ENCODE assay signal across 10 cellular contexts in genomic region chr7:98354511-98355249, GRCh38. TPM values are rescaled to one million over a fixed set of nuclear protein-coding genes. Genes with fewer than 3 reads are reported as not detected.
A peak's percentile ranks its signal among the peaks of the same experiment; 100 is the strongest.
DNase-seq lines count a peak whose midpoint lies in the region; ATAC-seq and TF ChIP-seq lines count a peak whose summit lies in the region.
"Had no signal": no experiment of that assay in that cellular context is flagged by ENCODE, and none has a peak within 500 bp of the region (broad histone marks: within the 10 kb centered on the region; RNA-seq: fewer than 3 reads in every experiment).

No MANE protein-coding gene starts in this region.

- TF ChIP-seq CTCF in LNCaP clone FGC (IDR thresholded peaks at IDR 0.05; ENCODE audit: control insufficient read depth, extremely low read depth, insufficient read depth) (no peak), mucosa of descending colon (IDR thresholded peaks at IDR 0.05) (no peak)

- no peak overlapping the region for H3K4me3 ChIP-seq in BLaER1
- peak overlapping the region; percentile 22 for H3K4me3 ChIP-seq in LNCaP clone FGC (ENCODE audit: low read depth, low read length)
- H3K4me3 ChIP-seq in mucosa of descending colon, result no peak overlapping the region

- no peaks in the 10 kb centered on the region for H3K27me3 ChIP-seq in BLaER1

- peak overlapping the region; percentile 19 for H3K4me2 ChIP-seq in BLaER1

- no peaks in the 10 kb centered on the region for H3K9me3 ChIP-seq in BLaER1
- H3K9me3 ChIP-seq in mucosa of descending colon, result no peaks in the 10 kb centered on the region

- H3K4me1 ChIP-seq in BLaER1, result peaks cover 10% of the 10 kb centered on the region
- H3K4me1 ChIP-seq in mucosa of descending colon (ENCODE audit: low read depth), result peaks cover 35% of the 10 kb centered on the region

- ATAC-seq in mucosa of descending colon, result peak; percentile 90
- no peak for ATAC-seq in HG03520 (IDR thresholded peaks at IDR 0.05; ENCODE audit: unreplicated experiment)
- no peak for ATAC-seq in HG02610 (IDR thresholded peaks at IDR 0.05; ENCODE audit: unreplicated experiment)

- H3K27ac ChIP-seq in BLaER1, result no peak overlapping the region

- intact Hi-C loops in mucosa of descending colon (cut with DNase I, micrococcal nuclease), result no loop called here

- H3K9ac ChIP-seq in BLaER1, result no peak overlapping the region

- H3K36me3 ChIP-seq in BLaER1 (peaks cover 6% of the 10 kb centered on the region; the same call in 1 of the 2 replicates), mucosa of descending colon (ENCODE audit: low read depth) (no peaks in the 10 kb centered on the region)

- no peaks in the 10 kb centered on the region for H4K20me1 ChIP-seq in BLaER1

- DNase-seq in LNCaP clone FGC (ENCODE audit: low read depth), result peak; percentile 80
- DNase-seq in dermis blood vessel endothelial cell, result peak; percentile 74
- DNase-seq in mucosa of descending colon, result peak; percentile 74 to 84 (median 80)
- no peak for DNase-seq in effector CD4-positive, alpha-beta T cell
- no peak for DNase-seq in activated gamma-delta T cell (lab: John Stamatoyannopoulos, UW)
- DNase-seq: naive B cell, NCI-H82 had no signal

RNA-seq across cellular contexts. Expression of gene BAIAP2L1, which starts 46.2 kb away (rescaled TPM):
- 0.84 and 1.4 TPM in 2 replicates for total RNA-seq in dermis blood vessel endothelial cell
- 10 to 100 TPM; 39.9 to 78.0 (median 65.4) TPM for total RNA-seq in mucosa of descending colon

Comparison
In these comparisons a context has a peak if more than half of its experiments do, and no peak if none do; other contexts are left out.
1. DNase-seq: peak in LNCaP clone FGC (single experiment), dermis blood vessel endothelial cell (single experiment) and mucosa of descending colon (3 of 3); none in effector CD4-positive, alpha-beta T cell (single experiment) and activated gamma-delta T cell (single experiment).
2. RNA of gene BAIAP2L1, which starts 46.2 kb away (total RNA-seq): 39.9 to 78.0 TPM in mucosa of descending colon; 0.84 to 1.4 TPM in dermis blood vessel endothelial cell; every median in the first group is over 10 times any median in the second.